16 cellular contexts compared by ENCODE assay signal in genomic region chr5:170105643-170106611, GRCh38. TPM values are rescaled to one million over a fixed set of nuclear protein-coding genes. Genes with fewer than 3 reads are reported as not detected.
A peak's percentile ranks its signal among the peaks of the same experiment; 100 is the strongest.
DNase-seq lines count a peak whose midpoint lies in the region; ATAC-seq and TF ChIP-seq lines count a peak whose summit lies in the region.
"Had no signal": no experiment of that assay in that cellular context is flagged by ENCODE, and none has a peak within 500 bp of the region (broad histone marks: within the 10 kb centered on the region; RNA-seq: fewer than 3 reads in every experiment).

Gene FOXI1, plus strand, starts transcription at chr5:170105897. Its CDS starts 61 bp downstream, at chr5:170105958.

- ATAC-seq in upper lobe of left lung (ENCODE audit: low FRiP score in 2 of 2) (peak in 1 of 2 donors; percentile 28), GM18873 (IDR thresholded peaks at IDR 0.05; ENCODE audit: low FRiP score, unreplicated experiment) (no peak)
- ATAC-seq: pancreas, PC-3 had no signal

- no peaks in the 10 kb centered on the region for H3K4me1 ChIP-seq in upper lobe of left lung
- H3K4me1 ChIP-seq in left ventricle myocardium inferior = no peaks in the 10 kb centered on the region
- H3K4me1 ChIP-seq: HAP-1, pancreas had no signal

- TF ChIP-seq EP300 in upper lobe of left lung (IDR thresholded peaks at IDR 0.05) = no peak

- no peak for TF ChIP-seq POLR2A in upper lobe of left lung (IDR thresholded peaks at IDR 0.05)

- TF ChIP-seq CTCF in upper lobe of left lung (IDR thresholded peaks at IDR 0.05) = no peak
- TF ChIP-seq CTCF in left ventricle myocardium inferior (IDR thresholded peaks at IDR 0.05; ENCODE audit: borderline replicate concordance) = no peak

- H3K9me3 ChIP-seq in upper lobe of left lung = no peaks in the 10 kb centered on the region
- no peaks in the 10 kb centered on the region for H3K9me3 ChIP-seq in left ventricle myocardium inferior (replicated peaks)
- H3K9me3 ChIP-seq: HAP-1, pancreas had no signal

- intact Hi-C loops in left ventricle myocardium inferior (cut with micrococcal nuclease) = loop anchor here (10.0 kb wide), 1 partner anchor 319 kb away; no protein-coding TSS in a partner anchor

- H3K36me3 ChIP-seq in upper lobe of left lung (no peaks in the 10 kb centered on the region), left ventricle myocardium inferior (no peaks in the 10 kb centered on the region)
- H3K36me3 ChIP-seq: HAP-1, pancreas had no signal

- peak; percentile 50 for DNase-seq in activated CD8-positive, alpha-beta memory T cell treated with anti-CD3 and anti-CD28 coated beads for 24 hours
- no peak for DNase-seq in activated CD8-positive, alpha-beta memory T cell treated with anti-CD3 and anti-CD28 coated beads, Interleukin-2, amount 50 U/mL, for 4 hours
- DNase-seq in NCI-H748 (lab: John Stamatoyannopoulos, UW; ENCODE audit: unreplicated experiment) (peak; percentile 90), iPS-NIHi11 (ENCODE audit: low spot score) (peak; percentile 53), upper lobe of left lung (peak; percentile 26 to 81), left ventricle myocardium inferior (no peak)
- DNase-seq in stimulated activated CD4-positive, alpha-beta T cell treated with anti-CD3 and anti-CD28 coated beads, Interleukin-1b, Interleukin-23, amount 100 ng/mL, for 48 hours = no peak
- DNase-seq: activated CD4-positive, alpha-beta T cell treated with anti-CD3 and anti-CD28 coated beads, Interleukin-2, amount 10 ng/mL, durations not matched to agents 24 days and 14 days; NCI-H2081; PC-3; small intestine; T-helper 1 cell had no signal

- H3K27me3 ChIP-seq in upper lobe of left lung (no peaks in the 10 kb centered on the region), left ventricle myocardium inferior (ENCODE audit: low read depth) (peaks cover 5% of the 10 kb centered on the region)
- H3K27me3 ChIP-seq: pancreas had no signal

- 64 to 80% methylated on average over 24 to 47 of the region's 53 CpGs for WGBS in upper lobe of left lung, 2 donors

- H3K27ac ChIP-seq in upper lobe of left lung (no peak within 1 kb of the TSS), left ventricle myocardium inferior (replicated peaks) (no peak within 1 kb of the TSS)
- H3K27ac ChIP-seq: pancreas had no signal

- no peak within 1 kb of the TSS for H3K4me3 ChIP-seq in upper lobe of left lung
- H3K4me3 ChIP-seq in left ventricle myocardium inferior = no peak within 1 kb of the TSS
- H3K4me3 ChIP-seq: HAP-1, pancreas had no signal

RNA-seq across cellular contexts. Expression of gene FOXI1, which starts in this region (rescaled TPM):
- total RNA-seq in upper lobe of left lung (under 1 TPM in 1 of 6 donors, not detected in 5; 0.30 TPM), left ventricle myocardium inferior (not detected)
- total RNA-seq: astrocyte, PC-3 had no signal

Comparison
In these comparisons a context has a peak if more than half of its experiments do, and no peak if none do; other contexts are left out.
1. DNase-seq: peak in activated CD8-positive, alpha-beta memory T cell treated with anti-CD3 and anti-CD28 coated beads for 24 hours (single experiment), NCI-H748 (single experiment) and iPS-NIHi11 (single experiment); none in activated CD8-positive, alpha-beta memory T cell treated with anti-CD3 and anti-CD28 coated beads, Interleukin-2, amount 50 U/mL, for 4 hours (single experiment), stimulated activated CD4-positive, alpha-beta T cell treated with anti-CD3 and anti-CD28 coated beads, Interleukin-1b, Interleukin-23, amount 100 ng/mL, for 48 hours (single experiment) and left ventricle myocardium inferior (single experiment).
2. Peak in DNase-seq in upper lobe of left lung; RNA of the gene not detected or under 1 TPM.